Comparison of ENCODE assay signal across 1 cellular context in the genomic region with DNA sequence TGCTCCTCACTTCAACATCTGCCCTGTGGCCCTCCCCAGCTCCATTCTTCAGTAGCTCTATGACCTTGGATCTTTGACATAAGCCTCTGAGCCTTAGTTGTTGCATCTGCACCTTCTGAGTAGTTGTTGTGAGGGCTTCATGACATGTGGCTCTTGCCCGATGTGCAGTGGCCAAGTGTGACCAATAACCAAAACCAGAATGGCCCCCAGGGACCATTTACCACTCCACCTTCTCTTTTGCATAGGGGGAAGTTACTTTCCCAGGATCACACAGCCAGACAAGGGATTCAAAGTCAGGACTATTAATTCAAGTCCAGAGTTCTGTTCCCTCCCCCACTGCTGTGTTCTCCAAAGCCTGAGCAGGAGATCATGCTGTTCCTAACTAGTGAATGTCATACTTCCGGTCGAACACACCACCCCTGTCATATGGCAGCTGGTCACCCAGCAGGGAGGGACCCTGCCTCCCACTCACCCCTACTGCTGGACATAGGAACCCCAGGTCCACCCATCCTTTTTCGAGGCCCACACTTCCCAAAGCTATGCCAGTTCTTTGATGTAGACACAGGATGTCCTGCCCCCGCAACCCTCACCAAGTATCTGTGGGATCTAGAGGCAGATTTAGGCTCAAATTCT.
TF ChIP-seq lines count a peak whose summit lies in the region.

No MANE protein-coding gene starts in this region.

TF ChIP-seq in WTC11, 78 proteins besides CTCF, POLR2A, EP300 and RAD21 (continued from another document):
- TF ChIP-seq, protein P1, sequence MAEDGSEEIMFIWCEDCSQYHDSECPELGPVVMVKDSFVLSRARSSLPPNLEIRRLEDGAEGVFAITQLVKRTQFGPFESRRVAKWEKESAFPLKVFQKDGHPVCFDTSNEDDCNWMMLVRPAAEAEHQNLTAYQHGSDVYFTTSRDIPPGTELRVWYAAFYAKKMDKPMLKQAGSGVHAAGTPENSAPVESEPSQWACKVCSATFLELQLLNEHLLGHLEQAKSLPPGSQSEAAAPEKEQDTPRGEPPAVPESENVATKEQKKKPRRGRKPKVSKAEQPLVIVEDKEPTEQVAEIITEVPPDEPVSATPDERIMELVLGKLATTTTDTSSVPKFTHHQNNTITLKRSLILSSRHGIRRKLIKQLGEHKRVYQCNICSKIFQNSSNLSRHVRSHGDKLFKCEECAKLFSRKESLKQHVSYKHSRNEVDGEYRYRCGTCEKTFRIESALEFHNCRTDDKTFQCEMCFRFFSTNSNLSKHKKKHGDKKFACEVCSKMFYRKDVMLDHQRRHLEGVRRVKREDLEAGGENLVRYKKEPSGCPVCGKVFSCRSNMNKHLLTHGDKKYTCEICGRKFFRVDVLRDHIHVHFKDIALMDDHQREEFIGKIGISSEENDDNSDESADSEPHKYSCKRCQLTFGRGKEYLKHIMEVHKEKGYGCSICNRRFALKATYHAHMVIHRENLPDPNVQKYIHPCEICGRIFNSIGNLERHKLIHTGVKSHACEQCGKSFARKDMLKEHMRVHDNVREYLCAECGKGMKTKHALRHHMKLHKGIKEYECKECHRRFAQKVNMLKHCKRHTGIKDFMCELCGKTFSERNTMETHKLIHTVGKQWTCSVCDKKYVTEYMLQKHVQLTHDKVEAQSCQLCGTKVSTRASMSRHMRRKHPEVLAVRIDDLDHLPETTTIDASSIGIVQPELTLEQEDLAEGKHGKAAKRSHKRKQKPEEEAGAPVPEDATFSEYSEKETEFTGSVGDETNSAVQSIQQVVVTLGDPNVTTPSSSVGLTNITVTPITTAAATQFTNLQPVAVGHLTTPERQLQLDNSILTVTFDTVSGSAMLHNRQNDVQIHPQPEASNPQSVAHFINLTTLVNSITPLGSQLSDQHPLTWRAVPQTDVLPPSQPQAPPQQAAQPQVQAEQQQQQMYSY (CRISPR knock-in tag; IDR thresholded peaks at IDR 0.05) = no peak
- TF ChIP-seq OVOL2 (CRISPR knock-in tag; IDR thresholded peaks at IDR 0.05; ENCODE audit: borderline replicate concordance) = no peak
- TF ChIP-seq ZBTB21 (CRISPR knock-in tag; IDR thresholded peaks at IDR 0.05; ENCODE audit: borderline replicate concordance) = no peak
- TF ChIP-seq, protein P2, sequence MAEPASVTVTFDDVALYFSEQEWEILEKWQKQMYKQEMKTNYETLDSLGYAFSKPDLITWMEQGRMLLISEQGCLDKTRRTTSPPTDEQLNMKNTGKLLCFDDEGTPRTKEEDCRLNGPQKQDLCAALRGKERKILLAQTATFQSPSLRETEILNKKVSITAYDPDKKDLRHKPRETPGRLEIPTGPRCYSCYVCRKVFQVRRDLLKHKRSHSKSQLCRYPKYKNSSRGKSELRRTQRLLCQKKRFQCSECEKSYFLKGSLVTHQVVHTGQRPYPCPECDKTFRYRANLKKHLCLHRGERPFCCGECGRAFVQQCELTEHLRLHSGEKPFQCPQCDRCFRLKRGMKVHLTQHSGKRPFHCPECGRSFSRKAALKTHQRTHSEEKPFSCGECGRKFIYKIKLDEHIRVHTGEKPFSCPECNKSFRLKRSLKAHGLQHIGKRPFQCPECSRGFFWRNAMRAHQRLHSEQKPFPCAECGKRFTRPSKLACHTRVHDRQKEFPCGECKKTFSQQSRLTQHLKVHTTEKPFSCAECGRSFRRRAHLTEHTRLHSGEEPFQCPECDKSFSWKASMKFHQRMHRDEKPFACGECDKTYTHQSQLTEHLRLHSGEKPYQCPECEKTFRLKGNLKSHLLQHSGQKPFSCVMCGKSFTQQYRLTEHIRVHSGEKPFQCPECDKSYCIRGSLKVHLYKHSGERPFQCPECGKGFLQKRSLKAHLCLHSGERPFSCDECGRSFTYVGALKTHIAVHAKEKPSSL (CRISPR knock-in tag; conservative IDR thresholded peaks at IDR 0.05) = no peak
- TF ChIP-seq NFE2L1 (CRISPR knock-in tag; IDR thresholded peaks at IDR 0.05) = no peak
TF ChIP-seq in WTC11: peak in this region for 0.
